ENCODE assay signal across 29 cellular contexts in genomic region chr2:128458438-128458837, GRCh38.
DNase-seq lines count a peak whose midpoint lies in the region; ATAC-seq, FAIRE-seq and TF ChIP-seq lines count a peak whose summit lies in the region.
"Had no signal": no experiment of that assay in that cellular context is flagged by ENCODE, and none has a peak within 500 bp of the region (broad histone marks: within the 10 kb centered on the region; RNA-seq: fewer than 3 reads in every experiment).

No MANE protein-coding gene starts in this region.

- H3K9me3 Mint-ChIP-seq in natural killer cell treated with Interleukin-12 subunit alpha and Interleukin-12 subunit beta and Interleukin-15 and Interleukin-18, amount 100 ng/mL, for 72 hours, result no peaks in the 10 kb centered on the region
- H3K9me3 Mint-ChIP-seq in natural killer cell, result no peaks in the 10 kb centered on the region
- H3K9me3 Mint-ChIP-seq: CD8-positive, alpha-beta T cell had no signal

- H3K14ac ChIP-seq in mesenchymal stem cell (ENCODE audit: low read length in 2 of 2), result no peak overlapping the region

- H3K9ac ChIP-seq in mesenchymal stem cell (ENCODE audit: low read length), result no peak overlapping the region

- H2BK120ac ChIP-seq in mesenchymal stem cell (ENCODE audit: low read depth, low read length), result no peak overlapping the region

- no CpG with 5 or more reads among the region's 2 CpGs for WGBS in mesenchymal stem cell

- no peak overlapping the region for H2BK15ac ChIP-seq in mesenchymal stem cell (ENCODE audit: low read depth, poor library complexity, severe bottlenecking)

- no peak overlapping the region for H3K27ac Mint-ChIP-seq in natural killer cell treated with Interleukin-12 subunit alpha and Interleukin-12 subunit beta and Interleukin-15 and Interleukin-18, amount 100 ng/mL, for 72 hours
- H3K27ac Mint-ChIP-seq in natural killer cell, result no peak overlapping the region
- H3K27ac Mint-ChIP-seq: activated naive CD8-positive, alpha-beta T cell; CD8-positive, alpha-beta T cell; H9; nephron progenitor cell; stimulated activated memory B cell treated with anti-CD40 and anti-IgM and Interleukin-4, amounts not matched to agents 10 μg/mL and 1 μg/mL and 100 μg/mL, for 72 hours had no signal

- H3K36me3 ChIP-seq in bronchial epithelial cell (ENCODE audit: control insufficient read depth, insufficient read depth, low read length) (no peaks in the 10 kb centered on the region), mesenchymal stem cell (ENCODE audit: control insufficient read depth in 1 of 2, insufficient read depth in 2 of 2, low read depth in 1 of 2, low read length in 2 of 2) (no peaks in the 10 kb centered on the region)
- H3K36me3 ChIP-seq: heart right ventricle, upper lobe of right lung, WERI-Rb-1 had no signal

- H3K23ac ChIP-seq in mesenchymal stem cell (ENCODE audit: low read length in 2 of 2), result no peak overlapping the region

- H3K79me1 ChIP-seq in mesenchymal stem cell (replicated peaks; ENCODE audit: low read length, poor library complexity, severe bottlenecking), result no peaks in the 10 kb centered on the region

- no peaks in the 10 kb centered on the region for H3K4me1 Mint-ChIP-seq in natural killer cell treated with Interleukin-12 subunit alpha and Interleukin-12 subunit beta and Interleukin-15 and Interleukin-18, amount 100 ng/mL, for 72 hours (ENCODE audit: low read depth in 2 of 2)
- no peaks in the 10 kb centered on the region for H3K4me1 Mint-ChIP-seq in natural killer cell
- H3K4me1 Mint-ChIP-seq: stimulated activated memory B cell treated with anti-CD40 and anti-IgM and Interleukin-4, amounts not matched to agents 10 μg/mL and 1 μg/mL and 100 μg/mL, for 72 hours had no signal

- no peak overlapping the region for H3K4me3 Mint-ChIP-seq in natural killer cell treated with Interleukin-12 subunit alpha and Interleukin-12 subunit beta and Interleukin-15 and Interleukin-18, amount 100 ng/mL, for 72 hours
- H3K4me3 Mint-ChIP-seq in natural killer cell, result no peak overlapping the region
- H3K4me3 Mint-ChIP-seq: activated naive CD8-positive, alpha-beta T cell; CD8-positive, alpha-beta T cell; H9; nephron progenitor cell; stimulated activated memory B cell treated with anti-CD40 and anti-IgM and Interleukin-4, amounts not matched to agents 10 μg/mL and 1 μg/mL and 100 μg/mL, for 72 hours had no signal

- no peak overlapping the region for H2BK12ac ChIP-seq in mesenchymal stem cell (ENCODE audit: low read length in 2 of 2)

- H3K27ac ChIP-seq in mesenchymal stem cell (ENCODE audit: low read length, poor library complexity, severe bottlenecking), result no peak overlapping the region
- H3K27ac ChIP-seq: heart right ventricle, upper lobe of right lung, WERI-Rb-1 had no signal

- H3K9me3 ChIP-seq in mesenchymal stem cell (ENCODE audit: control insufficient read depth, low read length), result peaks cover 4% of the 10 kb centered on the region
- H3K9me3 ChIP-seq: mucosa of descending colon, upper lobe of right lung had no signal

- DNase-seq in natural killer cell treated with Interleukin-12 subunit alpha and Interleukin-12 subunit beta and Interleukin-15 and Interleukin-18, amount 100 ng/mL, for 72 hours (ENCODE audit: low spot score), result peak; percentile 8
- DNase-seq in natural killer cell (no peak), bronchial epithelial cell (ENCODE audit: low read depth) (peak; percentile 3), mesenchymal stem cell (peak; percentile 39), NCI-H524 treated with DMSO at 0.1 percent for 48 hours (lab: John Stamatoyannopoulos, UW) (no peak), EL (no peak), C1 segment of cervical spinal cord (lab: John Stamatoyannopoulos, UW) (no peak)
- DNase-seq: activated CD4-positive, alpha-beta T cell treated with anti-CD3 and anti-CD28 coated beads for 4 hours; anterior cingulate cortex; CD8-positive, alpha-beta T cell; DMS153; effector CD4-positive, alpha-beta T cell; H9; heart right ventricle; left cardiac atrium; mucosa of descending colon; NCI-H1436 treated with DMSO at 0.1 percent for 48 hours; NCI-H2081 treated with DMSO at 0.1 percent for 48 hours; NCI-H226; nephron progenitor cell; T1000; WERI-Rb-1 had no signal

- no peak overlapping the region for H2AFZ ChIP-seq in mesenchymal stem cell (ENCODE audit: low read depth, low read length)

- intact Hi-C loops in natural killer cell (cut with micrococcal nuclease), result no loop called here

- ATAC-seq in natural killer cell treated with Interleukin-12 subunit alpha and Interleukin-12 subunit beta and Interleukin-15 and Interleukin-18, amount 100 ng/mL, for 72 hours, result no peak
- ATAC-seq in natural killer cell, result no peak
- no peak for ATAC-seq in HG03354 (IDR thresholded peaks at IDR 0.05; ENCODE audit: poor library complexity, severe bottlenecking, unreplicated experiment)
- ATAC-seq: CD8-positive, alpha-beta T cell; heart right ventricle; mucosa of descending colon; stimulated activated memory B cell treated with anti-CD40 and anti-IgM and Interleukin-4, amounts not matched to agents 10 μg/mL and 1 μg/mL and 100 μg/mL, for 72 hours; upper lobe of right lung had no signal

- peaks cover 7% of the 10 kb centered on the region for H3K4me1 ChIP-seq in mesenchymal stem cell (ENCODE audit: control insufficient read depth, insufficient read depth, low read depth, low read length)

- H2AK5ac ChIP-seq in mesenchymal stem cell (ENCODE audit: low read length, severe bottlenecking), result no peak overlapping the region

- no peaks in the 10 kb centered on the region for H3K27me3 ChIP-seq in bronchial epithelial cell (ENCODE audit: control insufficient read depth, insufficient read depth, low read length)
- peaks cover 18 to 21% of the 10 kb centered on the region in 2 experiments for H3K27me3 ChIP-seq in mesenchymal stem cell (ENCODE audit: control insufficient read depth in 1 of 2, insufficient read depth in 1 of 2, low read length in 2 of 2)
- H3K27me3 ChIP-seq: heart right ventricle, upper lobe of right lung had no signal

- no peak overlapping the region for H3K4ac ChIP-seq in mesenchymal stem cell (ENCODE audit: low read depth in 1 of 2, low read length in 2 of 2)

- no peak for TF ChIP-seq CTCF in natural killer cell (IDR thresholded peaks at IDR 0.05)
- no peak for TF ChIP-seq CTCF in bronchial epithelial cell (IDR thresholded peaks at IDR 0.05; ENCODE audit: insufficient read depth, low read length, severe bottlenecking)

- H3K4me3 ChIP-seq in bronchial epithelial cell (ENCODE audit: low read depth, low read length) (no peak overlapping the region), mesenchymal stem cell (ENCODE audit: insufficient read depth in 1 of 2, low read depth in 1 of 2, low read length in 2 of 2) (no peak overlapping the region)
- H3K4me3 ChIP-seq: heart right ventricle, lung, mucosa of descending colon, upper lobe of right lung had no signal

- no peak overlapping the region for H4K8ac ChIP-seq in mesenchymal stem cell (ENCODE audit: low read length)

- H3K18ac ChIP-seq in mesenchymal stem cell (ENCODE audit: low read depth in 1 of 2, low read length in 2 of 2), result no peak overlapping the region

- H2BK5ac ChIP-seq in mesenchymal stem cell (ENCODE audit: low read depth, low read length, poor library complexity, severe bottlenecking), result no peak overlapping the region

- no peaks in the 10 kb centered on the region for H3K36me3 Mint-ChIP-seq in natural killer cell treated with Interleukin-12 subunit alpha and Interleukin-12 subunit beta and Interleukin-15 and Interleukin-18, amount 100 ng/mL, for 72 hours
- no peaks in the 10 kb centered on the region for H3K36me3 Mint-ChIP-seq in natural killer cell
- H3K36me3 Mint-ChIP-seq: activated naive CD8-positive, alpha-beta T cell; CD8-positive, alpha-beta T cell had no signal

- H4K91ac ChIP-seq in mesenchymal stem cell (ENCODE audit: low read length), result no peak overlapping the region

- peaks cover 3 to 5% of the 10 kb centered on the region in 2 donors for H3K27me3 Mint-ChIP-seq in natural killer cell treated with Interleukin-12 subunit alpha and Interleukin-12 subunit beta and Interleukin-15 and Interleukin-18, amount 100 ng/mL, for 72 hours
- H3K27me3 Mint-ChIP-seq in natural killer cell (ENCODE audit: low read depth in 2 of 2), result peaks cover 9 to 10% of the 10 kb centered on the region in 2 donors

- H3K4me2 ChIP-seq in mesenchymal stem cell (ENCODE audit: low read length, poor library complexity, severe bottlenecking), result no peak overlapping the region

- FAIRE-seq in bronchial epithelial cell (lab: Jason Lieb, UNC), result no peak
- FAIRE-seq: colon, G401.6 had no signal

Comparison
In these comparisons a context has a peak if more than half of its experiments do, and no peak if none do; other contexts are left out.
1. DNase-seq: peak in natural killer cell treated with Interleukin-12 subunit alpha and Interleukin-12 subunit beta and Interleukin-15 and Interleukin-18, amount 100 ng/mL, for 72 hours (single experiment), bronchial epithelial cell (single experiment) and mesenchymal stem cell (single experiment); none in natural killer cell (single experiment), NCI-H524 treated with DMSO at 0.1 percent for 48 hours (single experiment), EL (single experiment) and C1 segment of cervical spinal cord (0 of 14).